In genomic region chr6:108805611-108806181, GRCh38 we compare ENCODE assay signal across 9 cellular contexts. TPM values are rescaled to one million over a fixed set of nuclear protein-coding genes. Genes with fewer than 3 reads are reported as not detected.
DNase-seq lines count a peak whose midpoint lies in the region; ATAC-seq and TF ChIP-seq lines count a peak whose summit lies in the region.
"Had no signal": no experiment of that assay in that cellular context is flagged by ENCODE, and none has a peak within 500 bp of the region (broad histone marks: within the 10 kb centered on the region; RNA-seq: fewer than 3 reads in every experiment).

No MANE protein-coding gene starts in this region.

- no peaks in the 10 kb centered on the region for H3K4me1 Mint-ChIP-seq in H9

- no peaks in the 10 kb centered on the region for H3K4me1 ChIP-seq in H9 (ENCODE audit: insufficient read depth, low read length)
- H3K4me1 ChIP-seq in SJCRH30, result peaks cover 7% of the 10 kb centered on the region
- H3K4me1 ChIP-seq: colonic mucosa had no signal

- H3K27me3 Mint-ChIP-seq in H9 (ENCODE audit: low read depth), result no peaks in the 10 kb centered on the region

- no peak overlapping the region for H2BK15ac ChIP-seq in H9 (ENCODE audit: low read depth, low read length)

- TF ChIP-seq CTCF in H9 (conservative IDR thresholded peaks at IDR 0.05), result no peak

- H3K4me2 ChIP-seq in H9 (ENCODE audit: insufficient read depth, insufficient read length, low read length), result no peak overlapping the region

- peak; percentile 79 for ATAC-seq in GM18909 (IDR thresholded peaks at IDR 0.05; ENCODE audit: poor library complexity, unreplicated experiment)

- H2AK5ac ChIP-seq in H9 (ENCODE audit: insufficient read length, low read length), result no peak overlapping the region

- H4K8ac ChIP-seq in H9 (replicated peaks; ENCODE audit: insufficient read length, low read depth, low read length), result no peak overlapping the region

- no peaks in the 10 kb centered on the region for H3K23me2 ChIP-seq in H9 (ENCODE audit: insufficient read length, low read depth, low read length, poor library complexity, severe bottlenecking)

- no CpG with 5 or more reads among the region's 6 CpGs for WGBS in H9 (ENCODE audit: extremely low coverage, insufficient read length, low lambda C conversion rate)

- H3T11ph ChIP-seq in H9 (ENCODE audit: low read length), result no peak overlapping the region

- no peak overlapping the region for H2BK20ac ChIP-seq in H9 (ENCODE audit: low read depth, low read length, poor library complexity, severe bottlenecking)

- no peak overlapping the region for H3K4ac ChIP-seq in H9 (ENCODE audit: low read depth, low read length)

- H2BK12ac ChIP-seq in H9 (ENCODE audit: insufficient read length, low read depth, low read length), result no peak overlapping the region

- no peak overlapping the region for H3K23ac ChIP-seq in H9 (ENCODE audit: insufficient read length, low read depth, low read length)

- no peaks in the 10 kb centered on the region for H3K36me3 ChIP-seq in SJCRH30
- H3K36me3 ChIP-seq: colonic mucosa had no signal

- no peak overlapping the region for H3K4me3 ChIP-seq in SJCRH30
- H3K4me3 ChIP-seq: colonic mucosa had no signal

- no peak overlapping the region for H3K27ac Mint-ChIP-seq in H9

- no peak overlapping the region for H4K5ac ChIP-seq in H9 (ENCODE audit: insufficient read length, low read depth, low read length)

- no peaks in the 10 kb centered on the region for H3K9me3 Mint-ChIP-seq in H9

- H3K14ac ChIP-seq in H9 (ENCODE audit: insufficient read depth, low read length), result 0 out of 2 replicates have a peak overlapping the region, but pooled peaks have one; percentile 27

- H4K20me1 ChIP-seq in H9 (ENCODE audit: control insufficient read depth, insufficient read depth, insufficient read length), result no peaks in the 10 kb centered on the region

- no peaks in the 10 kb centered on the region for H3K27me3 ChIP-seq in H9 (ENCODE audit: insufficient read depth, low read length)
- no peaks in the 10 kb centered on the region for H3K27me3 ChIP-seq in SJCRH30
- H3K27me3 ChIP-seq: colonic mucosa had no signal

- no peak overlapping the region for H4K91ac ChIP-seq in H9 (ENCODE audit: insufficient read length, low read depth, low read length)

- H3K27ac ChIP-seq in H9 (ENCODE audit: insufficient read length, low read depth, low read length), result no peak overlapping the region
- no peak overlapping the region for H3K27ac ChIP-seq in SJCRH30
- H3K27ac ChIP-seq: colonic mucosa had no signal

- H2BK120ac ChIP-seq in H9 (ENCODE audit: low read depth, low read length, poor library complexity, severe bottlenecking), result no peak overlapping the region

- DNase-seq in H9, result no peak
- peak; percentile 13 for DNase-seq in LHCN-M2 (ENCODE audit: low read depth)
- DNase-seq in medulla oblongata (ENCODE audit: extremely low spot score), result peak; percentile 19
- DNase-seq in SJCRH30, result no peak
- no peak for DNase-seq in amniotic stem cell (lab: John Stamatoyannopoulos, UW)
- DNase-seq in HK-2 (ENCODE audit: unreplicated experiment), result no peak
- DNase-seq in mesenteric fat pad (ENCODE audit: low spot score), result no peak
- DNase-seq: colonic mucosa had no signal

- H3K9ac ChIP-seq in H9 (ENCODE audit: extremely low read depth, insufficient read length, low read length), result no peak overlapping the region

- no peaks in the 10 kb centered on the region for H3K79me2 ChIP-seq in H9 (ENCODE audit: insufficient read depth, low read length)

- H2BK5ac ChIP-seq in H9 (ENCODE audit: insufficient read length, low read length), result no peak overlapping the region

- no peaks in the 10 kb centered on the region for H3K9me3 ChIP-seq in H9 (ENCODE audit: control insufficient read depth, low read depth, low read length)
- no peaks in the 10 kb centered on the region for H3K9me3 ChIP-seq in SJCRH30 (replicated peaks)
- H3K9me3 ChIP-seq: colonic mucosa had no signal

- no peak overlapping the region for H3K4me3 Mint-ChIP-seq in H9

- H3K36me3 Mint-ChIP-seq in H9 (ENCODE audit: insufficient read depth in 1 of 3, low read depth in 3 of 3), result no peaks in the 10 kb centered on the region

- no peaks in the 10 kb centered on the region for H3K79me1 ChIP-seq in H9 (ENCODE audit: insufficient read depth, low read depth, low read length, poor library complexity, severe bottlenecking)

- H3K56ac ChIP-seq in H9 (ENCODE audit: insufficient read length, low read depth, low read length), result no peak overlapping the region

- no peak overlapping the region for H3K18ac ChIP-seq in H9 (ENCODE audit: insufficient read length, low read depth, low read length)

- H2AFZ ChIP-seq in H9 (ENCODE audit: low read length), result no peak overlapping the region

RNA-seq across cellular contexts. Expression of gene ARMC2, which starts 42.5 kb away (rescaled TPM):
- total RNA-seq in H9 (2021) (2.8 and 3.9 TPM in 2 replicates), LHCN-M2 (2014; rRNA removed) (1.4 and 1.5 TPM in 2 replicates), mesenteric fat pad (10.0 TPM)
- 2.3 TPM for polyA plus RNA-seq in LHCN-M2 (2012)
- 3.5 and 3.8 TPM in 2 replicates for total RNA-seq in SJCRH30 (2014; rRNA removed; shearing (Covaris generic))

Comparison
In these comparisons a context has a peak if more than half of its experiments do, and no peak if none do; other contexts are left out.
1. DNase-seq: peak in LHCN-M2 (single experiment) and medulla oblongata (single experiment); none in H9 (single experiment), SJCRH30 (0 of 2), amniotic stem cell (single experiment), HK-2 (single experiment) and mesenteric fat pad (single experiment).